ENCODE assay signal across 24 cellular contexts in the genomic region with DNA sequence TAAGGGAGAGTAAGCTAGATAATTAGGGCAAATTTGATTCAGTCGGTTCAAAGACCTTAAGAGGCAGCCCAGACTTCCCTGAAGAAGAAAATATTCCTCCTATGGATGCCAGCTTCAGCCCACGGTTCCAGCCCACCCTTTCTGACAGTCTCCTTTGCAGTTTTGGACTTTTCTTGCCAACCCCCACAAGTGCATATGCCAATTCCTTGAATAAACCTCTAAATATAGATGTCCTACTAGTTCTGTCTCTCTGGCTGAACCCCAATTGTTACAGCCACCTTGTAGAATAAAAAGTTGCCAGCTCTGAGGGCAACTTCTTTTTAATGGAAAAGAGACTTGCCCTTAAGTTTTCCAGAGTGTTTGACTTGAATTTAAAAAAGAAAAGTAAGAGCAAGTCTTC.
A peak's percentile ranks its signal among the peaks of the same experiment; 100 is the strongest.
DNase-seq lines count a peak whose midpoint lies in the region; ATAC-seq, FAIRE-seq and TF ChIP-seq lines count a peak whose summit lies in the region.
"Had no signal": no experiment of that assay in that cellular context is flagged by ENCODE, and none has a peak within 500 bp of the region (broad histone marks: within the 10 kb centered on the region; RNA-seq: fewer than 3 reads in every experiment).

No MANE protein-coding gene starts in this region.

- H3K4me1 ChIP-seq in liver (ENCODE audit: control insufficient read depth in 4 of 4, insufficient read depth in 4 of 4, low read length in 3 of 4) (peaks cover 17 to 48% (median 41%) of the 10 kb centered on the region in 4 donors), HepG2 (ENCODE audit: insufficient read depth, low read length) (peaks cover 33% of the 10 kb centered on the region), right lobe of liver (peaks cover 0 to 52% (median 23%) of the 10 kb centered on the region in 4 donors), thoracic aorta (ENCODE audit: control insufficient read depth in 1 of 2, low read depth in 2 of 2) (peaks cover 42 to 92% of the 10 kb centered on the region in 2 donors), aorta (ENCODE audit: control insufficient read depth in 1 of 2, insufficient read depth in 2 of 2, low read length in 2 of 2) (peaks cover 3 to 28% of the 10 kb centered on the region in 2 donors)
- H3K4me1 ChIP-seq: BLaER1 had no signal

- peaks cover under 1% of the 10 kb centered on the region for H3K9me3 Mint-ChIP-seq in activated CD4-positive, alpha-beta memory T cell treated with anti-CD3 and anti-CD28 coated beads, Interleukin-2, amount 10 ng/mL, durations not matched to agents 7 days and 5 days

- H3K27ac ChIP-seq in liver (ENCODE audit: low read depth in 1 of 2, low read length in 2 of 2) (peak overlapping the region; percentile 82 to 83), HepG2 (ENCODE audit: extremely low read length, insufficient read depth, low read length) (no peak overlapping the region), right lobe of liver (peak overlapping the region; percentile 65 to 89 (median 86)), thoracic aorta (peak overlapping the region; percentile 76 to 82), aorta (ENCODE audit: low read depth in 1 of 2, low read length in 2 of 2) (peak overlapping the region; percentile 84 to 97)
- H3K27ac ChIP-seq: 22Rv1, BLaER1, C4-2B, GM23248 had no signal

- no peak for TF ChIP-seq RAD21 in liver (IDR thresholded peaks at IDR 0.05)
- TF ChIP-seq RAD21 in HepG2 (CRISPR knock-in tag; IDR thresholded peaks at IDR 0.05), result no peak

- ATAC-seq in HepG2, result no peak
- no peak for ATAC-seq in right lobe of liver
- peak; percentile 75 for ATAC-seq in thoracic aorta (ENCODE audit: insufficient number of reproducible peaks, low FRiP score, low read depth)
- peak; percentile 53 for ATAC-seq in aorta (ENCODE audit: low FRiP score)
- ATAC-seq: CD8-positive, alpha-beta T cell had no signal

- TF ChIP-seq EP300 in HepG2 (IDR thresholded peaks at IDR 0.05; ENCODE audit: low read depth in 2 of 2, low read length in 2 of 2) (no peak), HepG2 (CRISPR knock-in tag; IDR thresholded peaks at IDR 0.05; ENCODE audit: borderline replicate concordance) (no peak)

- TF ChIP-seq CTCF in liver (IDR thresholded peaks at IDR 0.05; ENCODE audit: low read depth, low read length, missing input control), result no peak
- TF ChIP-seq CTCF in HepG2 (CRISPR knock-in tag; IDR thresholded peaks at IDR 0.05), result no peak
- no peak for TF ChIP-seq CTCF in right lobe of liver (IDR thresholded peaks at IDR 0.05)
- no peak for TF ChIP-seq CTCF in thoracic aorta (IDR thresholded peaks at IDR 0.05)

- no peaks in the 10 kb centered on the region for H3K27me3 Mint-ChIP-seq in activated CD4-positive, alpha-beta memory T cell treated with anti-CD3 and anti-CD28 coated beads, Interleukin-2, amount 10 ng/mL, durations not matched to agents 7 days and 5 days
- H3K27me3 Mint-ChIP-seq: B cell; CD4-positive, CD25-positive, alpha-beta regulatory T cell had no signal

- H3K27ac Mint-ChIP-seq in activated CD4-positive, alpha-beta memory T cell treated with anti-CD3 and anti-CD28 coated beads, Interleukin-2, amount 10 ng/mL, durations not matched to agents 7 days and 5 days, result no peak overlapping the region
- H3K27ac Mint-ChIP-seq: B cell; CD4-positive, CD25-positive, alpha-beta regulatory T cell; CD8-positive, alpha-beta T cell had no signal

- no peak overlapping the region for H3K4me3 Mint-ChIP-seq in activated CD4-positive, alpha-beta memory T cell treated with anti-CD3 and anti-CD28 coated beads, Interleukin-2, amount 10 ng/mL, durations not matched to agents 7 days and 5 days
- H3K4me3 Mint-ChIP-seq: B cell; CD4-positive, CD25-positive, alpha-beta regulatory T cell; CD8-positive, alpha-beta T cell had no signal

- H3K4me2 ChIP-seq in HepG2 (ENCODE audit: low read depth, low read length), result no peak overlapping the region
- H3K4me2 ChIP-seq: BLaER1 had no signal

- intact Hi-C loops in HepG2 (cut with micrococcal nuclease; ENCODE audit: unreplicated experiment), result no loop called here
- intact Hi-C loops in right lobe of liver (cut with DNase I), result no loop called here
- intact Hi-C loops in aorta (cut with DNase I), result no loop called here

- H4K20me1 ChIP-seq in HepG2 (ENCODE audit: insufficient read depth, low read length), result no peaks in the 10 kb centered on the region
- H4K20me1 ChIP-seq: BLaER1 had no signal

- H3K36me3 ChIP-seq in liver (ENCODE audit: control insufficient read depth in 4 of 4, insufficient read depth in 3 of 4, low read depth in 1 of 4, low read length in 3 of 4) (peaks cover 3 to 8% (median 5%) of the 10 kb centered on the region in 4 donors), HepG2 (replicated peaks in 1 of 2; ENCODE audit: control insufficient read depth in 1 of 2, insufficient read depth in 2 of 2, low read length in 2 of 2) (no peaks in the 10 kb centered on the region), right lobe of liver (peaks cover 0 to 3% (median 0%) of the 10 kb centered on the region in 4 donors), thoracic aorta (peaks cover 9% of the 10 kb centered on the region), aorta (ENCODE audit: control insufficient read depth in 1 of 2, insufficient read depth in 2 of 2, low read length in 1 of 2) (no peaks in the 10 kb centered on the region)
- H3K36me3 ChIP-seq: BLaER1 had no signal

- H3K36me3 Mint-ChIP-seq in activated CD4-positive, alpha-beta memory T cell treated with anti-CD3 and anti-CD28 coated beads, Interleukin-2, amount 10 ng/mL, durations not matched to agents 7 days and 5 days (ENCODE audit: low read depth), result no peaks in the 10 kb centered on the region
- H3K36me3 Mint-ChIP-seq: CD4-positive, CD25-positive, alpha-beta regulatory T cell; CD8-positive, alpha-beta T cell had no signal

- DNase-seq in HepG2 (ENCODE audit: low spot score) (no peak), right lobe of liver (no peak), thoracic aorta (ENCODE audit: low spot score) (no peak), aorta (no peak), GM19240 (ENCODE audit: insufficient read length, low spot score) (no peak)
- DNase-seq in activated CD4-positive, alpha-beta memory T cell treated with anti-CD3 and anti-CD28 coated beads, Interleukin-2, amount 10 ng/mL, durations not matched to agents 7 days and 5 days, result no peak
- DNase-seq in stimulated activated CD4-positive, alpha-beta T cell treated with anti-CD3 and anti-CD28 coated beads, Interleukin-4, amount 100 ng/mL, for 1 hour, result no peak
- DNase-seq: Calu3; CD4-positive, CD25-positive, alpha-beta regulatory T cell; CD8-positive, alpha-beta T cell; DMS79 treated with DMSO at 0.1 percent for 48 hours; GF-D8; GM23248; H7; HCEC 1CT had no signal

- H3K4me3 ChIP-seq in liver (ENCODE audit: low read depth in 1 of 3, low read length in 3 of 3) (no peak overlapping the region), HepG2 (replicated peaks in 1 of 3; ENCODE audit: insufficient read depth in 1 of 3, low read depth in 2 of 3, low read length in 3 of 3) (no peak overlapping the region), right lobe of liver (no peak overlapping the region), thoracic aorta (peak overlapping the region; percentile 41), aorta (ENCODE audit: low read length in 2 of 2) (no peak overlapping the region)
- H3K4me3 ChIP-seq: BLaER1, GM23248 had no signal

- no peak for FAIRE-seq in HepG2 (lab: Jason Lieb, UNC)
- FAIRE-seq: A204.1, GM12891, GM18507, H1 had no signal

- H3K79me2 ChIP-seq in HepG2 (ENCODE audit: insufficient read depth, low read length), result no peaks in the 10 kb centered on the region

- in situ Hi-C loops in HepG2 (cut with HindIII; ENCODE audit: extremely low pct_ligation_motif_present, low pct_unique_long_range_greater_than_20kb), result no loop called here

- H3K9ac ChIP-seq in liver (ENCODE audit: low read depth in 1 of 2, low read length in 2 of 2), result no peak overlapping the region
- no peak overlapping the region for H3K9ac ChIP-seq in HepG2 (ENCODE audit: insufficient read depth, low read depth, low read length)
- H3K9ac ChIP-seq: BLaER1, GM23248 had no signal

- no peak for TF ChIP-seq POLR2A in HepG2 (IDR thresholded peaks at IDR 0.05; ENCODE audit: insufficient read depth in 1 of 2, low read depth in 2 of 2, low read length in 2 of 2)
- TF ChIP-seq POLR2A in right lobe of liver (IDR thresholded peaks at IDR 0.05), result no peak

- POLR2A ChIA-PET in HepG2 (lab: Yijun Ruan, JAX), result no interaction called here
- POLR2A ChIA-PET in activated CD4-positive, alpha-beta memory T cell treated with anti-CD3 and anti-CD28 coated beads, Interleukin-2, amount 10 ng/mL, durations not matched to agents 7 days and 5 days (lab: Charles Lee), result no interaction called here

- WGBS in liver, result 85% methylated on average over 2 of the region's 2 CpGs
- 46% methylated on average over 2 of the region's 2 CpGs for WGBS in HepG2 (ENCODE audit: low lambda C conversion rate)
- WGBS in right lobe of liver (ENCODE audit: insufficient coverage, low coverage, low lambda C conversion rate, missing lambda C conversion rate), result 75% methylated on average over 2 of the region's 2 CpGs
- 5 to 6% methylated on average over 2 of the region's 2 CpGs for WGBS in aorta, 2 donors

- no peaks in the 10 kb centered on the region for H3K4me1 Mint-ChIP-seq in activated CD4-positive, alpha-beta memory T cell treated with anti-CD3 and anti-CD28 coated beads, Interleukin-2, amount 10 ng/mL, durations not matched to agents 7 days and 5 days
- H3K4me1 Mint-ChIP-seq: B cell; CD4-positive, CD25-positive, alpha-beta regulatory T cell had no signal

- BruUV-seq in HepG2 (replicated peaks; lab: Mats Ljungman, UMichigan), result no TSS peak

- H2AFZ ChIP-seq in HepG2 (ENCODE audit: low read length), result no peak overlapping the region
- H2AFZ ChIP-seq: GM23248 had no signal

- H3K9me3 ChIP-seq in liver (ENCODE audit: control insufficient read depth in 4 of 4, low read length in 3 of 4) (no peaks in the 10 kb centered on the region), HepG2 (ENCODE audit: low read length) (peaks cover 81% of the 10 kb centered on the region), right lobe of liver (no peaks in the 10 kb centered on the region), thoracic aorta (no peaks in the 10 kb centered on the region), aorta (ENCODE audit: control insufficient read depth, low read length) (no peaks in the 10 kb centered on the region)
- H3K9me3 ChIP-seq: BLaER1 had no signal

- H3K27me3 ChIP-seq in liver (ENCODE audit: control insufficient read depth in 4 of 4, insufficient read depth in 4 of 4, low read length in 3 of 4) (no peaks in the 10 kb centered on the region), HepG2 (ENCODE audit: control insufficient read depth in 1 of 2, insufficient read depth in 2 of 2, low read length in 2 of 2) (no peaks in the 10 kb centered on the region), right lobe of liver (no peaks in the 10 kb centered on the region), thoracic aorta (replicated peaks; ENCODE audit: insufficient read depth) (no peaks in the 10 kb centered on the region), aorta (ENCODE audit: control insufficient read depth in 1 of 2, insufficient read depth in 2 of 2, low read length in 1 of 2) (no peaks in the 10 kb centered on the region)
- H3K27me3 ChIP-seq: BLaER1 had no signal

- CTCF ChIA-PET in HepG2 (lab: Yijun Ruan, JAX; ENCODE audit: low intra/inter-chr PET ratio, low total read pairs), result no interaction called here
- CTCF ChIA-PET in activated CD4-positive, alpha-beta memory T cell treated with anti-CD3 and anti-CD28 coated beads, Interleukin-2, amount 10 ng/mL, durations not matched to agents 7 days and 5 days (lab: Charles Lee), result no interaction called here

Comparison
In these comparisons a context has a peak if more than half of its experiments do, and no peak if none do; other contexts are left out.
1. ATAC-seq: peak in thoracic aorta (single experiment) and aorta (single experiment); none in HepG2 (single experiment) and right lobe of liver (0 of 4).